Comparison of ENCODE assay signal across 16 cellular contexts in genomic region chr20:58595167-58595566, GRCh38. TPM values are rescaled to one million over a fixed set of nuclear protein-coding genes. Genes with fewer than 3 reads are reported as not detected.
DNase-seq lines count a peak whose midpoint lies in the region; ATAC-seq, FAIRE-seq and TF ChIP-seq lines count a peak whose summit lies in the region.
"Had no signal": no experiment of that assay in that cellular context is flagged by ENCODE, and none has a peak within 500 bp of the region (broad histone marks: within the 10 kb centered on the region; RNA-seq: fewer than 3 reads in every experiment).

No MANE protein-coding gene starts in this region.

- H3K9me3 ChIP-seq in liver (ENCODE audit: control insufficient read depth in 4 of 4, low read length in 3 of 4) (peaks cover 0 to 1% (median 0%) of the 10 kb centered on the region in 4 donors), HepG2 (ENCODE audit: low read length) (no peaks in the 10 kb centered on the region), esophagus muscularis mucosa (no peaks in the 10 kb centered on the region)
- H3K9me3 ChIP-seq: BLaER1 treated with 17β-estradiol and CSF1 and Interleukin-3, amounts not matched to agents 10 nM and 100 nM; HAP-1 had no signal

- H3K27ac Mint-ChIP-seq in nephron = peak overlapping the region; percentile 33 to 96 (median 95)
- H3K27ac Mint-ChIP-seq: CD4-positive, CD25-positive, alpha-beta regulatory T cell had no signal

- no peak for FAIRE-seq in HepG2 (lab: Jason Lieb, UNC)
- FAIRE-seq: H1 had no signal

- no peak overlapping the region for H3K27ac ChIP-seq in liver (ENCODE audit: low read depth in 1 of 2, low read length in 2 of 2)
- no peak overlapping the region for H3K27ac ChIP-seq in HepG2 (ENCODE audit: extremely low read length, insufficient read depth, low read length)
- peak overlapping the region; percentile 87 to 89 (median 88) for H3K27ac ChIP-seq in esophagus muscularis mucosa (replicated peaks in 1 of 4)
- H3K27ac ChIP-seq: BLaER1 treated with 17β-estradiol and CSF1 and Interleukin-3, amounts not matched to agents 10 nM and 100 nM; HL-60 had no signal

- DNase-seq in HepG2 (ENCODE audit: low spot score) (no peak), esophagus muscularis mucosa (ENCODE audit: extremely low spot score) (no peak), NCI-H128 (lab: John Stamatoyannopoulos, UW; ENCODE audit: unreplicated experiment) (no peak), erythroblast (lab: John Stamatoyannopoulos, UW) (no peak)
- DNase-seq: ACHN; Calu3; CD4-positive, CD25-positive, alpha-beta regulatory T cell; DMS 273 treated with DMSO at 0.1 percent for 48 hours; IMR-90 had no signal

- 29% methylated on average over 3 of the region's 3 CpGs for WGBS in liver
- 6% methylated on average over 3 of the region's 3 CpGs for WGBS in HepG2 (ENCODE audit: low lambda C conversion rate)
- WGBS in esophagus muscularis mucosa = 51% methylated on average over 3 of the region's 3 CpGs

- intact Hi-C loops in HepG2 (cut with micrococcal nuclease; ENCODE audit: unreplicated experiment) (no loop called here), esophagus muscularis mucosa (cut with DNase I) (loop anchor here (5.0 kb wide), 1 partner anchor 57 kb away; the partner anchor contains the start of gene STX16)

- TF ChIP-seq POLR2A in HepG2 (IDR thresholded peaks at IDR 0.05; ENCODE audit: insufficient read depth in 1 of 2, low read depth in 2 of 2, low read length in 2 of 2) (no peak), esophagus muscularis mucosa (IDR thresholded peaks at IDR 0.05; ENCODE audit: low read depth) (no peak), erythroblast (IDR thresholded peaks at IDR 0.05; ENCODE audit: low read length) (no peak)

- peaks cover 0 to 2% (median 0%) of the 10 kb centered on the region in 4 donors for H3K27me3 ChIP-seq in liver (ENCODE audit: control insufficient read depth in 4 of 4, insufficient read depth in 4 of 4, low read length in 3 of 4)
- peaks cover 18 to 82% of the 10 kb centered on the region in 2 experiments for H3K27me3 ChIP-seq in HepG2 (ENCODE audit: control insufficient read depth in 1 of 2, insufficient read depth in 2 of 2, low read length in 2 of 2)
- H3K27me3 ChIP-seq in esophagus muscularis mucosa = no peaks in the 10 kb centered on the region
- H3K27me3 ChIP-seq: BLaER1 treated with 17β-estradiol and CSF1 and Interleukin-3, amounts not matched to agents 10 nM and 100 nM had no signal

- H3K4me3 Mint-ChIP-seq in nephron = no peak overlapping the region
- H3K4me3 Mint-ChIP-seq: CD4-positive, CD25-positive, alpha-beta regulatory T cell had no signal

- ATAC-seq in HepG2 = no peak
- no peak for ATAC-seq in HG03175 (IDR thresholded peaks at IDR 0.05; ENCODE audit: unreplicated experiment)

- POLR2A ChIA-PET in HepG2 (lab: Yijun Ruan, JAX) = no interaction called here

- TF ChIP-seq RAD21 in liver (IDR thresholded peaks at IDR 0.05) (peak in 1 of 2 donors; percentile 8), HepG2 (CRISPR knock-in tag; IDR thresholded peaks at IDR 0.05) (no peak)

- no peak for TF ChIP-seq EP300 in HepG2 (IDR thresholded peaks at IDR 0.05; ENCODE audit: low read depth in 2 of 2, low read length in 2 of 2)
- TF ChIP-seq EP300 in HepG2 (CRISPR knock-in tag; IDR thresholded peaks at IDR 0.05; ENCODE audit: borderline replicate concordance) = no peak
- no peak for TF ChIP-seq EP300 in esophagus muscularis mucosa (IDR thresholded peaks at IDR 0.05)

- H3K79me2 ChIP-seq in HepG2 (ENCODE audit: insufficient read depth, low read length) = no peaks in the 10 kb centered on the region

- no peak overlapping the region for H3K4me2 ChIP-seq in HepG2 (ENCODE audit: low read depth, low read length)
- H3K4me2 ChIP-seq: BLaER1 treated with 17β-estradiol and CSF1 and Interleukin-3, amounts not matched to agents 10 nM and 100 nM had no signal

- in situ Hi-C loops in HepG2 (cut with HindIII; ENCODE audit: extremely low pct_ligation_motif_present, low pct_unique_long_range_greater_than_20kb) = no loop called here

- H3K9me3 Mint-ChIP-seq in nephron = no peaks in the 10 kb centered on the region

- H3K9ac ChIP-seq in liver (ENCODE audit: low read depth in 1 of 2, low read length in 2 of 2) (no peak overlapping the region), HepG2 (ENCODE audit: insufficient read depth, low read depth, low read length) (no peak overlapping the region)
- H3K9ac ChIP-seq: BLaER1 treated with 17β-estradiol and CSF1 and Interleukin-3, amounts not matched to agents 10 nM and 100 nM had no signal

- peaks cover 34% of the 10 kb centered on the region for H3K27me3 Mint-ChIP-seq in nephron (ENCODE audit: low read depth)

- no peak overlapping the region for H3K4me3 ChIP-seq in liver (ENCODE audit: low read depth in 1 of 3, low read length in 3 of 3)
- no peak overlapping the region for H3K4me3 ChIP-seq in HepG2 (replicated peaks in 1 of 3; ENCODE audit: insufficient read depth in 1 of 3, low read depth in 2 of 3, low read length in 3 of 3)
- H3K4me3 ChIP-seq in esophagus muscularis mucosa = no peak overlapping the region
- H3K4me3 ChIP-seq: BLaER1 treated with 17β-estradiol and CSF1 and Interleukin-3, amounts not matched to agents 10 nM and 100 nM; HAP-1 had no signal

- CTCF ChIA-PET in HepG2 (lab: Yijun Ruan, JAX; ENCODE audit: low intra/inter-chr PET ratio, low total read pairs) = no interaction called here

- TF ChIP-seq CTCF in liver (IDR thresholded peaks at IDR 0.05; ENCODE audit: low read depth, low read length, missing input control) = no peak
- TF ChIP-seq CTCF in HepG2 (CRISPR knock-in tag; IDR thresholded peaks at IDR 0.05) = no peak
- TF ChIP-seq CTCF in esophagus muscularis mucosa (IDR thresholded peaks at IDR 0.05) = no peak
- no peak for TF ChIP-seq CTCF in nephron (IDR thresholded peaks at IDR 0.05; ENCODE audit: unreplicated experiment in 3 of 3)

- BruUV-seq in HepG2 (replicated peaks; lab: Mats Ljungman, UMichigan) = no TSS peak

- no peaks in the 10 kb centered on the region for H3K36me3 ChIP-seq in liver (ENCODE audit: control insufficient read depth in 4 of 4, insufficient read depth in 3 of 4, low read depth in 1 of 4, low read length in 3 of 4)
- H3K36me3 ChIP-seq in HepG2 (replicated peaks in 1 of 2; ENCODE audit: control insufficient read depth in 1 of 2, insufficient read depth in 2 of 2, low read length in 2 of 2) = no peaks in the 10 kb centered on the region
- no peaks in the 10 kb centered on the region for H3K36me3 ChIP-seq in esophagus muscularis mucosa
- H3K36me3 ChIP-seq: BLaER1 treated with 17β-estradiol and CSF1 and Interleukin-3, amounts not matched to agents 10 nM and 100 nM; HAP-1 had no signal

- peaks cover 53% of the 10 kb centered on the region for H3K4me1 Mint-ChIP-seq in nephron
- H3K4me1 Mint-ChIP-seq: CD4-positive, CD25-positive, alpha-beta regulatory T cell had no signal

- H4K20me1 ChIP-seq in HepG2 (ENCODE audit: insufficient read depth, low read length) = no peaks in the 10 kb centered on the region
- H4K20me1 ChIP-seq: BLaER1 treated with 17β-estradiol and CSF1 and Interleukin-3, amounts not matched to agents 10 nM and 100 nM had no signal

- H2AFZ ChIP-seq in HepG2 (ENCODE audit: low read length) = no peak overlapping the region

- H3K4me1 ChIP-seq in liver (ENCODE audit: control insufficient read depth in 4 of 4, insufficient read depth in 4 of 4, low read length in 3 of 4) (peaks cover 0 to 3% (median under 1%) of the 10 kb centered on the region in 4 donors), HepG2 (ENCODE audit: insufficient read depth, low read length) (no peaks in the 10 kb centered on the region), esophagus muscularis mucosa (peaks cover 4 to 78% (median 66%) of the 10 kb centered on the region in 4 donors)

- no peaks in the 10 kb centered on the region for H3K36me3 Mint-ChIP-seq in nephron (ENCODE audit: low read depth)
- H3K36me3 Mint-ChIP-seq: CD4-positive, CD25-positive, alpha-beta regulatory T cell had no signal

TF ChIP-seq in liver, 16 proteins besides CTCF, POLR2A, EP300 and RAD21:
- TF ChIP-seq RXRA (IDR thresholded peaks at IDR 0.05) (peak in 1 of 2 donors; percentile 15), EGR1 (IDR thresholded peaks at IDR 0.05; ENCODE audit: low read depth in 2 of 2) (no peak), FOXA2 (IDR thresholded peaks at IDR 0.05) (peak; percentile 10), HNF4A (conservative IDR thresholded peaks at IDR 0.05) (peak in 1 of 2 donors; percentile 11)

TF ChIP-seq in HepG2, 621 proteins besides CTCF, POLR2A, EP300 and RAD21 (continues in another document):
- TF ChIP-seq MATR3 (CRISPR knock-in tag; IDR thresholded peaks at IDR 0.05) (no peak), KDM5A (IDR thresholded peaks at IDR 0.05; ENCODE audit: borderline replicate concordance, low read length) (no peak)

RNA-seq across cellular contexts. Expression of gene STX16, which starts 55.9 kb away (rescaled TPM):
- total RNA-seq in liver (10 to 100 TPM; 18.6 to 32.5 TPM), HepG2 (2016; rRNA removed; fragmentation: Illumina TruSeq; extraction: Trizol) (28.0 and 40.5 TPM in 2 replicates), esophagus muscularis mucosa (10 to 100 TPM; 36.6 to 57.7 (median 43.5) TPM)
- polyA plus RNA-seq in liver (10 to 100 TPM in 1 of 2 donors, 1 to 10 TPM in 1; 8.5 to 14.7 TPM), HepG2 (2011; rRNA removed) (72.7 and 79.2 TPM in 2 replicates)
- total RNA-seq in HepG2 (2016; cell fraction: cytosol; rRNA removed; fragmentation: Illumina TruSeq; extraction: Trizol; ENCODE audit: low read depth) = 42.2 and 47.4 TPM in 2 replicates
- 26.0 and 32.7 TPM in 2 replicates for total RNA-seq in HepG2 (2016; cell fraction: insoluble cytoplasmic fraction; rRNA removed; fragmentation: Illumina TruSeq; extraction: Trizol)
- total RNA-seq in HepG2 (2016; cell fraction: membrane; rRNA removed; fragmentation: Illumina TruSeq; extraction: Trizol) = 41.8 and 44.6 TPM in 2 replicates
- 52.2 and 59.0 TPM in 2 replicates for total RNA-seq in HepG2 (2016; cell fraction: nucleus; rRNA removed; fragmentation: Illumina TruSeq; extraction: Trizol)
- polyA plus RNA-seq in HepG2 (2011; cell fraction: cytosol; rRNA removed) = 37.3 and 55.0 TPM in 2 replicates
- 168 and 204 TPM in 2 replicates for polyA plus RNA-seq in HepG2 (2011; cell fraction: nucleus; rRNA removed)
- polyA plus RNA-seq in HepG2 (2012) = 88.7 and 102 TPM in 2 replicates
- polyA plus RNA-seq in HepG2 (2016; cell fraction: cytosol; fragmentation: Illumina TruSeq; extraction: Trizol; ENCODE audit: low read depth) = 6.6 and 6.7 TPM in 2 replicates
- polyA plus RNA-seq in HepG2 (2016; cell fraction: insoluble cytoplasmic fraction; fragmentation: Illumina TruSeq; extraction: Trizol; ENCODE audit: low read depth) = 48.8 and 56.0 TPM in 2 replicates
- polyA plus RNA-seq in HepG2 (2016; cell fraction: membrane; fragmentation: Illumina TruSeq; extraction: Trizol; ENCODE audit: low read depth) = 27.8 and 29.3 TPM in 2 replicates
- 245 and 266 TPM in 2 replicates for polyA plus RNA-seq in HepG2 (2016; cell fraction: nucleus; fragmentation: Illumina TruSeq; extraction: Trizol; ENCODE audit: insufficient read depth, low read depth)
- polyA minus RNA-seq in HepG2 (2011; rRNA and poly(A)+ RNA removed; ENCODE audit: low replicate concordance) = 15.4 and 22.9 TPM in 2 replicates
- polyA minus RNA-seq in HepG2 (2011; cell fraction: cytosol; rRNA and poly(A)+ RNA removed) = 18.4 and 26.0 TPM in 2 replicates
- 99.9 and 121 TPM in 2 replicates for polyA minus RNA-seq in HepG2 (2011; cell fraction: nucleus; rRNA and poly(A)+ RNA removed)

Comparison
In these comparisons a context has a peak if more than half of its experiments do, and no peak if none do; other contexts are left out.
1. H3K27ac ChIP-seq: peak in esophagus muscularis mucosa (4 of 4); none in liver (0 of 2) and HepG2 (single experiment).